In the genomic region with DNA sequence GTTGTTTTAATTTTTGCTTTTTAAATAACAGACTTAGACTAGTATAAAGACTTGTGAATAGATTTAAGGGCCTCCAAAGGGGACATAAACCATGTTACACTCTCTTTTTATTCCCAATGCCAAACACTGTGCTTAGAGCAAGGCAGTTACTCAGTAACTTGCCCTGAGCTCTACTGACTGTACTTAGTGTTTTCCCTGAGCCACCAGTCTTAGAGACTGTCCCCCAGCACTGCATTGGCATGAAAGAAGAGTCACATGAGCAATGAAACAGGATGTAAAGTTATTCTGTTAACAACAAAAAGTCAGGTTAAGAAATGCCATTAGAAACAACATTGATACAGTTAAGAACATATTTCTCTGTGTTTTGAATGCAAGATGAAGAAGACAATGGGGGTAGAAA, we compare ENCODE assay signal across 31 cellular contexts.
DNase-seq lines count a peak whose midpoint lies in the region; ATAC-seq, FAIRE-seq and TF ChIP-seq lines count a peak whose summit lies in the region.
"Had no signal": no experiment of that assay in that cellular context is flagged by ENCODE, and none has a peak within 500 bp of the region (broad histone marks: within the 10 kb centered on the region; RNA-seq: fewer than 3 reads in every experiment).

No MANE protein-coding gene starts in this region.

- CTCF ChIA-PET in CD4-positive, alpha-beta T cell (lab: Charles Lee): no interaction called here
- CTCF ChIA-PET in endothelial cell of umbilical vein (lab: Charles Lee): interaction anchor here (1.0 to 1.7 kb wide), 2 partner anchors 17 to 188 kb away, joined by 3 to 4 read pairs; partner anchors contain the start of gene TBC1D4

- H3K36me3 ChIP-seq in endothelial cell of umbilical vein (ENCODE audit: control insufficient read depth in 2 of 2, extremely low read depth in 1 of 2, insufficient read depth in 2 of 2, low read length in 2 of 2) (peaks cover 8 to 30% of the 10 kb centered on the region in 2 experiments), SJCRH30 (no peaks in the 10 kb centered on the region), Karpas-422 (ENCODE audit: insufficient read depth, low read length) (no peaks in the 10 kb centered on the region)
- H3K36me3 ChIP-seq: HAP-1, sigmoid colon had no signal

- peaks cover 48% of the 10 kb centered on the region for H3K4me1 Mint-ChIP-seq in CD4-positive, alpha-beta T cell (ENCODE audit: low read depth)

- H3K4me3 ChIP-seq in endothelial cell of umbilical vein (replicated peaks in 1 of 3; ENCODE audit: insufficient read depth in 1 of 3, low read depth in 1 of 3, low read length in 3 of 3): no peak overlapping the region
- no peak overlapping the region for H3K4me3 ChIP-seq in SJCRH30
- no peak overlapping the region for H3K4me3 ChIP-seq in Karpas-422 (ENCODE audit: low read length)
- H3K4me3 ChIP-seq: A549, cardiac muscle cell, coronary artery, HAP-1, sigmoid colon, vagina had no signal

- H4K20me1 ChIP-seq in endothelial cell of umbilical vein (replicated peaks; ENCODE audit: control insufficient read depth, extremely low read depth, insufficient read depth, low read length) (no peaks in the 10 kb centered on the region), Karpas-422 (ENCODE audit: insufficient read depth, low read depth, low read length) (no peaks in the 10 kb centered on the region)

- POLR2A ChIA-PET in CD4-positive, alpha-beta T cell (lab: Charles Lee): interaction anchor here (1.2 to 1.3 kb wide), 2 partner anchors 32 to 33 kb away, joined by 3 to 6 read pairs; no protein-coding TSS in a partner anchor
- POLR2A ChIA-PET in endothelial cell of umbilical vein (lab: Charles Lee): no interaction called here

- no peaks in the 10 kb centered on the region for H3K27me3 ChIP-seq in CD4-positive, alpha-beta T cell (ENCODE audit: control insufficient read depth, insufficient read depth, low read length)
- H3K27me3 ChIP-seq in endothelial cell of umbilical vein (ENCODE audit: control insufficient read depth in 2 of 2, insufficient read depth in 2 of 2, low read length in 2 of 2): no peaks in the 10 kb centered on the region
- H3K27me3 ChIP-seq in SJCRH30: no peaks in the 10 kb centered on the region
- H3K27me3 ChIP-seq in Karpas-422 (ENCODE audit: low read length): no peaks in the 10 kb centered on the region
- H3K27me3 ChIP-seq: cardiac muscle cell, sigmoid colon, vagina had no signal

- no peak overlapping the region for H3K27ac ChIP-seq in CD4-positive, alpha-beta T cell (ENCODE audit: low read depth, low read length)
- H3K27ac ChIP-seq in endothelial cell of umbilical vein (ENCODE audit: insufficient read depth, low read depth, low read length) (no peak overlapping the region), SJCRH30 (no peak overlapping the region), Karpas-422 (ENCODE audit: low read length) (no peak overlapping the region)
- H3K27ac ChIP-seq: A549, cardiac muscle cell, coronary artery, sigmoid colon, vagina had no signal

- no peak overlapping the region for H3K4me3 Mint-ChIP-seq in CD4-positive, alpha-beta T cell
- H3K4me3 Mint-ChIP-seq: activated naive CD4-positive, alpha-beta T cell treated with anti-CD3 and anti-CD28 coated beads for 36 hours; B cell; neural crest cell; stimulated activated naive CD8-positive, alpha-beta T cell treated with anti-CD3 and anti-CD28 coated beads, Interleukin-15, Interleukin-2, amounts not matched to agents 100 ng/mL and 50 ng/mL, for 24 hours; T-helper 1 cell treated with Interleukin-12 subunit alpha and Interleukin-12 subunit beta and Interleukin-4 antibody, amounts not matched to agents 30 μg/mL and 1 μg/mL, for 36 hours had no signal

- dilution Hi-C loops in endothelial cell of umbilical vein (cut with MboI; ENCODE audit: extremely low pct_ligation_motif_present, low sequenced_read_pairs): no loop called here

- no peak for ATAC-seq in CD4-positive, alpha-beta T cell (ENCODE audit: poor library complexity)
- ATAC-seq in GM19463 (IDR thresholded peaks at IDR 0.05; ENCODE audit: unreplicated experiment) (peak; percentile 64), HG03432 (IDR thresholded peaks at IDR 0.05; ENCODE audit: unreplicated experiment) (peak; percentile 61)
- ATAC-seq: A549, Panc1 had no signal

- no peaks in the 10 kb centered on the region for H3K9me1 ChIP-seq in endothelial cell of umbilical vein (replicated peaks; ENCODE audit: control insufficient read depth, extremely low read depth, insufficient read depth, low read length)

- H3K79me2 ChIP-seq in endothelial cell of umbilical vein (ENCODE audit: control insufficient read depth, insufficient read depth, low read length) (no peaks in the 10 kb centered on the region), Karpas-422 (ENCODE audit: low read length) (no peaks in the 10 kb centered on the region)

- H3K4me1 ChIP-seq in endothelial cell of umbilical vein (ENCODE audit: control insufficient read depth, extremely low read depth, insufficient read depth, low read length) (peaks cover 3% of the 10 kb centered on the region), SJCRH30 (no peaks in the 10 kb centered on the region), Karpas-422 (ENCODE audit: low read length) (no peaks in the 10 kb centered on the region)
- H3K4me1 ChIP-seq: A549, sigmoid colon, vagina had no signal

- H3K9ac ChIP-seq in endothelial cell of umbilical vein (replicated peaks; ENCODE audit: extremely low read depth, insufficient read depth, low read length) (no peak overlapping the region), Karpas-422 (ENCODE audit: low read length) (no peak overlapping the region)

- FAIRE-seq in endothelial cell of umbilical vein (lab: Jason Lieb, UNC): no peak
- FAIRE-seq: A549, endometrium, islet of Langerhans had no signal

- no TSS peak for BruUV-seq in endothelial cell of umbilical vein (replicated peaks; lab: Mats Ljungman, UMichigan)

- intact Hi-C loops in CD4-positive, alpha-beta T cell (cut with DNase I, micrococcal nuclease): no loop called here
- intact Hi-C loops in endothelial cell of umbilical vein (cut with micrococcal nuclease): no loop called here

- peak overlapping the region; percentile 53 for H3K27ac Mint-ChIP-seq in CD4-positive, alpha-beta T cell
- H3K27ac Mint-ChIP-seq: activated naive CD4-positive, alpha-beta T cell treated with anti-CD3 and anti-CD28 coated beads for 36 hours; B cell; stimulated activated naive CD8-positive, alpha-beta T cell treated with anti-CD3 and anti-CD28 coated beads, Interleukin-15, Interleukin-2, amounts not matched to agents 100 ng/mL and 50 ng/mL, for 24 hours; T-helper 1 cell treated with Interleukin-12 subunit alpha and Interleukin-12 subunit beta and Interleukin-4 antibody, amounts not matched to agents 30 μg/mL and 1 μg/mL, for 36 hours had no signal

- H3K9me2 ChIP-seq in Karpas-422 (replicated peaks; ENCODE audit: insufficient read depth, low read length): no peaks in the 10 kb centered on the region

- TF ChIP-seq POLR2A in endothelial cell of umbilical vein (IDR thresholded peaks at IDR 0.05; ENCODE audit: low read depth, low read length): no peak

- no peak for TF ChIP-seq CTCF in CD4-positive, alpha-beta T cell (IDR thresholded peaks at IDR 0.05)
- TF ChIP-seq CTCF in endothelial cell of umbilical vein (IDR thresholded peaks at IDR 0.05; ENCODE audit: extremely low read depth in 1 of 2, insufficient read depth in 1 of 2, low read depth in 1 of 2, low read length in 2 of 2): no peak

- H3K27me3 Mint-ChIP-seq in CD4-positive, alpha-beta T cell: no peaks in the 10 kb centered on the region
- H3K27me3 Mint-ChIP-seq: B cell; stimulated activated naive CD8-positive, alpha-beta T cell treated with anti-CD3 and anti-CD28 coated beads, Interleukin-15, Interleukin-2, amounts not matched to agents 100 ng/mL and 50 ng/mL, for 24 hours had no signal

- H2AFZ ChIP-seq in endothelial cell of umbilical vein (ENCODE audit: low read depth, low read length) (no peak overlapping the region), Karpas-422 (ENCODE audit: low read length) (no peak overlapping the region)

- H3K9me3 ChIP-seq in CD4-positive, alpha-beta T cell (ENCODE audit: control insufficient read depth, low read length): no peaks in the 10 kb centered on the region
- no peaks in the 10 kb centered on the region for H3K9me3 ChIP-seq in endothelial cell of umbilical vein (replicated peaks; ENCODE audit: control insufficient read depth, insufficient read depth, low read length)
- no peaks in the 10 kb centered on the region for H3K9me3 ChIP-seq in SJCRH30 (replicated peaks)
- no peaks in the 10 kb centered on the region for H3K9me3 ChIP-seq in Karpas-422 (ENCODE audit: low read length)
- H3K9me3 ChIP-seq: A549, HAP-1, sigmoid colon, vagina had no signal

- H3K36me3 Mint-ChIP-seq in CD4-positive, alpha-beta T cell (ENCODE audit: low read depth): peaks cover 90% of the 10 kb centered on the region

- H3K9me3 Mint-ChIP-seq in CD4-positive, alpha-beta T cell: no peaks in the 10 kb centered on the region
- H3K9me3 Mint-ChIP-seq: activated naive CD4-positive, alpha-beta T cell treated with anti-CD3 and anti-CD28 coated beads for 36 hours; neural crest cell; stimulated activated naive CD8-positive, alpha-beta T cell treated with anti-CD3 and anti-CD28 coated beads, Interleukin-15, Interleukin-2, amounts not matched to agents 100 ng/mL and 50 ng/mL, for 24 hours; T-helper 1 cell treated with Interleukin-12 subunit alpha and Interleukin-12 subunit beta and Interleukin-4 antibody, amounts not matched to agents 30 μg/mL and 1 μg/mL, for 36 hours had no signal

- DNase-seq in CD4-positive, alpha-beta T cell: no peak
- peak; percentile 11 for DNase-seq in endothelial cell of umbilical vein (ENCODE audit: low read depth, low spot score)
- no peak for DNase-seq in COR-L47 (lab: John Stamatoyannopoulos, UW)
- DNase-seq in SJCRH30: no peak
- DNase-seq in SKM-1 treated with dmso at 0.1 percent for 144 hours (lab: John Stamatoyannopoulos, UW; ENCODE audit: unreplicated experiment): no peak
- no peak for DNase-seq in Karpas-422
- DNase-seq: activated CD4-positive, alpha-beta T cell treated with anti-CD3 and anti-CD28 coated beads for 48 hours; activated naive CD4-positive, alpha-beta T cell treated with anti-CD3 and anti-CD28 coated beads for 36 hours; activated T-cell treated with anti-CD3 and anti-CD28 coated beads, Interleukin-2, amount 50 U/mL, for 48 hours; aorta; DND-41; NCI-H1694 treated with DMSO at 0.1 percent for 48 hours; NCI-H2171; NCI-H510A treated with DMSO at 0.1 percent for 48 hours; NK-92 treated with Interleukin-12 subunit alpha and Interleukin-12 subunit beta, amount 100 ng/mL, for 24 hours; posterior cingulate gyrus; sigmoid colon had no signal

- H3K4me2 ChIP-seq in endothelial cell of umbilical vein (ENCODE audit: insufficient read depth, low read length) (no peak overlapping the region), Karpas-422 (ENCODE audit: low read depth, low read length, poor library complexity, severe bottlenecking) (no peak overlapping the region)
- H3K4me2 ChIP-seq: A549 had no signal

TF ChIP-seq in endothelial cell of umbilical vein, 7 proteins besides CTCF, POLR2A, EP300 and RAD21 (continues in another document):
- TF ChIP-seq JUN (IDR thresholded peaks at IDR 0.05; ENCODE audit: borderline replicate concordance, insufficient read depth, insufficient read length, low read depth): no peak
- TF ChIP-seq EZH2 (IDR thresholded peaks at IDR 0.05; ENCODE audit: borderline replicate concordance, low read depth, low read length, severe bottlenecking): no peak
- TF ChIP-seq FOS (IDR thresholded peaks at IDR 0.05; ENCODE audit: borderline replicate concordance, insufficient read depth, low read length): no peak
- no peak for TF ChIP-seq MYC (IDR thresholded peaks at IDR 0.05; ENCODE audit: low read depth, low read length)
